ENCODE assay signal across 1 cellular context in the genomic region with DNA sequence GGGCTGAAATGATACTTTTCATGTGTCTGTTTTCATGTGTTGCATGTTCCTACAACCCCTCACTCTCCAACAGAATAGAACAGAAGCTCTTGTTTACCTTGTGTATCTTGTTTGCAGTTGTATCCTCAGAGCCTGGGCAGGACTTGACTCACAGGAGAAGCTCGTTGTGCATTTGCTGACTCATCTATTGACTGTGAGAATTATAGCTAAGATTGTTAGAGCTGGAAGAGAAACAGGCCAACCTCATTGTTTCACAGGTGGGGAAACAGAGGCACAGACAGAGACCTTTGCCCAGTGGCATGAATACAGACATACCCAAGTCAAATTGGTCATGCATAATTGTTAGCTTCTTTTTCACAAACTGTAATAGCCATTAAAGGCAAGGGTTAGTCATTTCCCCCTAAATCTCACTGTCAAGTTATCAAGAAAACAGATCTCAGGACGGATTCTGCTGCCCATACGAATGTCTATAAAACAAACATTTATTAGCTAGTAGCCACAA.
TF ChIP-seq lines count a peak whose summit lies in the region.

No MANE protein-coding gene starts in this region.

TF ChIP-seq in SK-N-SH treated with all-trans-retinoic acid at 6 μM for 48 hours, 23 proteins besides CTCF, POLR2A, EP300 and RAD21 (continued from another document):
- TF ChIP-seq, protein P1, sequence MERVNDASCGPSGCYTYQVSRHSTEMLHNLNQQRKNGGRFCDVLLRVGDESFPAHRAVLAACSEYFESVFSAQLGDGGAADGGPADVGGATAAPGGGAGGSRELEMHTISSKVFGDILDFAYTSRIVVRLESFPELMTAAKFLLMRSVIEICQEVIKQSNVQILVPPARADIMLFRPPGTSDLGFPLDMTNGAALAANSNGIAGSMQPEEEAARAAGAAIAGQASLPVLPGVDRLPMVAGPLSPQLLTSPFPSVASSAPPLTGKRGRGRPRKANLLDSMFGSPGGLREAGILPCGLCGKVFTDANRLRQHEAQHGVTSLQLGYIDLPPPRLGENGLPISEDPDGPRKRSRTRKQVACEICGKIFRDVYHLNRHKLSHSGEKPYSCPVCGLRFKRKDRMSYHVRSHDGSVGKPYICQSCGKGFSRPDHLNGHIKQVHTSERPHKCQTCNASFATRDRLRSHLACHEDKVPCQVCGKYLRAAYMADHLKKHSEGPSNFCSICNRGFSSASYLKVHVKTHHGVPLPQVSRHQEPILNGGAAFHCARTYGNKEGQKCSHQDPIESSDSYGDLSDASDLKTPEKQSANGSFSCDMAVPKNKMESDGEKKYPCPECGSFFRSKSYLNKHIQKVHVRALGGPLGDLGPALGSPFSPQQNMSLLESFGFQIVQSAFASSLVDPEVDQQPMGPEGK (CRISPR knock-in tag; IDR thresholded peaks at IDR 0.05; ENCODE audit: borderline replicate concordance) = no peak
- TF ChIP-seq ZNF70 (CRISPR knock-in tag; IDR thresholded peaks at IDR 0.05) (no peak), BACH2 (CRISPR knock-in tag; IDR thresholded peaks at IDR 0.05; ENCODE audit: borderline replicate concordance) (no peak)
